Comparison of ENCODE assay signal across 8 cellular contexts in genomic region chr3:132034486-132035464, GRCh38. TPM values are rescaled to one million over a fixed set of nuclear protein-coding genes. Genes with fewer than 3 reads are reported as not detected.
DNase-seq lines count a peak whose midpoint lies in the region; ATAC-seq and TF ChIP-seq lines count a peak whose summit lies in the region.

TSS of gene CPNE4 (minus strand) at chr3:132035014.

- H3K27ac ChIP-seq in CD4-positive, alpha-beta T cell (ENCODE audit: low read depth, low read length), result no peak within 1 kb of the TSS

- no peak within 1 kb of the TSS for H3K27ac Mint-ChIP-seq in CD4-positive, alpha-beta T cell
- H3K27ac Mint-ChIP-seq in stimulated activated effector memory CD8-positive, alpha-beta T cell treated with anti-CD3 and anti-CD28 coated beads, Interleukin-12 subunit alpha, Interleukin-12 subunit beta, amount 100 ng/mL, for 72 hours, result no peak within 1 kb of the TSS

- intact Hi-C loops in CD4-positive, alpha-beta T cell (cut with DNase I, micrococcal nuclease), result no loop called here

- POLR2A ChIA-PET in CD4-positive, alpha-beta T cell (lab: Charles Lee), result no interaction called here

- peak; percentile 18 to 64 (median 46) for DNase-seq in CD4-positive, alpha-beta T cell
- DNase-seq in HuH-7 (ENCODE audit: low spot score), result peak; percentile 90
- DNase-seq in NOMO-1 treated with dmso at 0.1 percent for 144 hours (lab: John Stamatoyannopoulos, UW; ENCODE audit: unreplicated experiment), result peak; percentile 94
- peak; percentile 52 for DNase-seq in activated T-cell treated with anti-CD3 and anti-CD28 coated beads for 24 hours (ENCODE audit: low read depth)
- peak; percentile 70 for DNase-seq in mucosa of gallbladder (ENCODE audit: low spot score)
- DNase-seq in stimulated activated effector memory CD8-positive, alpha-beta T cell treated with anti-CD3 and anti-CD28 coated beads, Interleukin-12 subunit alpha, Interleukin-12 subunit beta, amount 100 ng/mL, for 72 hours (ENCODE audit: low spot score in 2 of 2), result peak; percentile 26 to 79

- peaks cover 8% of the 10 kb centered on the region for H3K4me1 Mint-ChIP-seq in CD4-positive, alpha-beta T cell (ENCODE audit: low read depth)
- peaks cover 6% of the 10 kb centered on the region for H3K4me1 Mint-ChIP-seq in stimulated activated effector memory CD8-positive, alpha-beta T cell treated with anti-CD3 and anti-CD28 coated beads, Interleukin-12 subunit alpha, Interleukin-12 subunit beta, amount 100 ng/mL, for 72 hours

- TF ChIP-seq CTCF in CD4-positive, alpha-beta T cell (IDR thresholded peaks at IDR 0.05), result no peak

- CTCF ChIA-PET in CD4-positive, alpha-beta T cell (lab: Charles Lee), result no interaction called here

- ATAC-seq in CD4-positive, alpha-beta T cell (ENCODE audit: poor library complexity), result peak; percentile 93
- peak; percentile 92 for ATAC-seq in GM21360 (IDR thresholded peaks at IDR 0.05; ENCODE audit: unreplicated experiment)
- ATAC-seq in esophagus mucosa, result peak; percentile 95
- ATAC-seq in stimulated activated effector memory CD8-positive, alpha-beta T cell treated with anti-CD3 and anti-CD28 coated beads, Interleukin-12 subunit alpha, Interleukin-12 subunit beta, amount 100 ng/mL, for 72 hours, result peak; percentile 72

- no peaks in the 10 kb centered on the region for H3K36me3 Mint-ChIP-seq in CD4-positive, alpha-beta T cell (ENCODE audit: low read depth)
- no peaks in the 10 kb centered on the region for H3K36me3 Mint-ChIP-seq in stimulated activated effector memory CD8-positive, alpha-beta T cell treated with anti-CD3 and anti-CD28 coated beads, Interleukin-12 subunit alpha, Interleukin-12 subunit beta, amount 100 ng/mL, for 72 hours

- H3K27me3 Mint-ChIP-seq in CD4-positive, alpha-beta T cell, result peaks cover 98% of the 10 kb centered on the region

- H3K9me3 ChIP-seq in CD4-positive, alpha-beta T cell (ENCODE audit: control insufficient read depth, low read length), result no peaks in the 10 kb centered on the region

- H3K27me3 ChIP-seq in CD4-positive, alpha-beta T cell (ENCODE audit: control insufficient read depth, insufficient read depth, low read length), result peaks cover 80% of the 10 kb centered on the region

- H3K9me3 Mint-ChIP-seq in CD4-positive, alpha-beta T cell, result no peaks in the 10 kb centered on the region
- H3K9me3 Mint-ChIP-seq in stimulated activated effector memory CD8-positive, alpha-beta T cell treated with anti-CD3 and anti-CD28 coated beads, Interleukin-12 subunit alpha, Interleukin-12 subunit beta, amount 100 ng/mL, for 72 hours, result no peaks in the 10 kb centered on the region

- H3K4me3 Mint-ChIP-seq in CD4-positive, alpha-beta T cell, result peak within 1 kb of the TSS; percentile 25
- H3K4me3 Mint-ChIP-seq in stimulated activated effector memory CD8-positive, alpha-beta T cell treated with anti-CD3 and anti-CD28 coated beads, Interleukin-12 subunit alpha, Interleukin-12 subunit beta, amount 100 ng/mL, for 72 hours, result peak within 1 kb of the TSS; percentile 8

RNA-seq across cellular contexts. Expression of gene CPNE4, which starts in this region (rescaled TPM):
- not detected for total RNA-seq in CD4-positive, alpha-beta T cell
- 0.04 TPM for total RNA-seq in esophagus mucosa
- total RNA-seq in mucosa of gallbladder, result 0.20 TPM

Comparison
In these comparisons a context has a peak if more than half of its experiments do, and no peak if none do; other contexts are left out.
1. Peak in DNase-seq and ATAC-seq in CD4-positive, alpha-beta T cell; RNA of the gene not detected or under 1 TPM.
2. Peak in ATAC-seq in esophagus mucosa; RNA of the gene not detected or under 1 TPM.
3. Peak in DNase-seq in mucosa of gallbladder; RNA of the gene not detected or under 1 TPM.